In genomic region chr5:94407023-94407422, GRCh38 we compare ENCODE assay signal across 29 cellular contexts.
DNase-seq lines count a peak whose midpoint lies in the region; ATAC-seq, FAIRE-seq and TF ChIP-seq lines count a peak whose summit lies in the region.
"Had no signal": no experiment of that assay in that cellular context is flagged by ENCODE, and none has a peak within 500 bp of the region (broad histone marks: within the 10 kb centered on the region; RNA-seq: fewer than 3 reads in every experiment).

No MANE protein-coding gene starts in this region.

- H3K4me1 Mint-ChIP-seq in MCF 10A (ENCODE audit: insufficient read depth, unreplicated experiment) (peaks cover 7% of the 10 kb centered on the region), astrocyte (ENCODE audit: low read depth, unreplicated experiment) (peaks cover 9% of the 10 kb centered on the region), immature natural killer cell (no peaks in the 10 kb centered on the region)

- H3K79me2 ChIP-seq in astrocyte (ENCODE audit: insufficient read depth, low read length) = no peaks in the 10 kb centered on the region

- no peak overlapping the region for H3K4me2 ChIP-seq in astrocyte (ENCODE audit: low read length)

- H4K20me1 ChIP-seq in astrocyte (ENCODE audit: insufficient read depth, low read length) = no peaks in the 10 kb centered on the region

- H3K4me3 ChIP-seq in breast epithelium (no peak overlapping the region), astrocyte (ENCODE audit: insufficient read depth, low read depth, low read length) (no peak overlapping the region)
- H3K4me3 ChIP-seq: dorsolateral prefrontal cortex, pancreas, right atrium auricular region, suprapubic skin, upper lobe of right lung had no signal

- H3K4me1 ChIP-seq in breast epithelium (no peaks in the 10 kb centered on the region), astrocyte (ENCODE audit: insufficient read depth, low read length) (no peaks in the 10 kb centered on the region), foreskin keratinocyte (no peaks in the 10 kb centered on the region)
- H3K4me1 ChIP-seq: Caco-2, pancreas, right atrium auricular region, suprapubic skin, upper lobe of right lung had no signal

- POLR2A ChIA-PET in MCF 10A (lab: Yijun Ruan, JAX) = interaction anchor here (1.1 kb wide), 1 partner anchor 11 kb away, joined by 3 read pairs; no protein-coding TSS in a partner anchor

- H3K4me3 Mint-ChIP-seq in MCF 10A (ENCODE audit: unreplicated experiment) (no peak overlapping the region), astrocyte (ENCODE audit: unreplicated experiment) (no peak overlapping the region), immature natural killer cell (no peak overlapping the region)

- H3K36me3 Mint-ChIP-seq in MCF 10A (ENCODE audit: insufficient read depth, unreplicated experiment) (no peaks in the 10 kb centered on the region), astrocyte (ENCODE audit: low read depth, unreplicated experiment) (no peaks in the 10 kb centered on the region), immature natural killer cell (peaks cover 0 to 7% (median 3%) of the 10 kb centered on the region in 3 donors)

- no peak overlapping the region for H2AFZ ChIP-seq in astrocyte (ENCODE audit: low read depth, low read length)

- TF ChIP-seq POLR2A in breast epithelium (IDR thresholded peaks at IDR 0.05) = no peak

- no TSS peak for BruUV-seq in MCF 10A (replicated peaks; lab: Mats Ljungman, UMichigan)

- intact Hi-C loops in MCF 10A (cut with micrococcal nuclease) (no loop called here), breast epithelium (cut with DNase I; ENCODE audit: low total_unique reads) (no loop called here)

- ATAC-seq in foreskin keratinocyte (peak; percentile 99), GM19463 (IDR thresholded peaks at IDR 0.05; ENCODE audit: unreplicated experiment) (no peak)
- ATAC-seq: HCT116, left lobe of liver, pancreas, upper lobe of right lung had no signal

- FAIRE-seq in astrocyte (lab: Jason Lieb, UNC) = no peak
- FAIRE-seq: G401.6, pancreas had no signal

- no peaks in the 10 kb centered on the region for H3K27me3 Mint-ChIP-seq in MCF 10A (ENCODE audit: insufficient read depth, unreplicated experiment)
- H3K27me3 Mint-ChIP-seq in astrocyte (ENCODE audit: low read depth, unreplicated experiment) = no peaks in the 10 kb centered on the region
- peaks cover 0 to 2% (median 0%) of the 10 kb centered on the region in 3 donors for H3K27me3 Mint-ChIP-seq in immature natural killer cell (ENCODE audit: low read depth in 3 of 3)

- CTCF ChIA-PET in MCF 10A (lab: Yijun Ruan, JAX) = interaction anchor here (0.6 kb wide), 1 partner anchor 1091 kb away, joined by 3 read pairs; no protein-coding TSS in a partner anchor

- H3K9me3 Mint-ChIP-seq in MCF 10A (ENCODE audit: unreplicated experiment) = no peaks in the 10 kb centered on the region
- H3K9me3 Mint-ChIP-seq in astrocyte (ENCODE audit: unreplicated experiment) = peaks cover 3% of the 10 kb centered on the region
- H3K9me3 Mint-ChIP-seq in immature natural killer cell = peaks cover 0 to 2% (median 0%) of the 10 kb centered on the region in 6 donors

- DNase-seq in MCF 10A (ENCODE audit: unreplicated experiment) (peak; percentile 28), breast epithelium (ENCODE audit: low spot score in 2 of 2) (no peak), astrocyte (ENCODE audit: low read depth) (peak; percentile 4), foreskin keratinocyte (peak; percentile 53 to 75), NCI-H2227 treated with DMSO at 0.1 percent for 48 hours (lab: John Stamatoyannopoulos, UW) (no peak), immature natural killer cell (no peak)
- DNase-seq in NK-92 treated with Interleukin-12 subunit alpha and Interleukin-12 subunit beta, amount 100 ng/mL, for 24 hours (lab: John Stamatoyannopoulos, UW) = no peak
- DNase-seq: 8988T; activated T-cell treated with anti-CD3 and anti-CD28 coated beads, Interleukin-2, amount 50 U/mL, for 48 hours; Caco-2; DMS53; dorsolateral prefrontal cortex; hypothalamus; mesenchymal stem cell; NCI-H1092 treated with DMSO at 0.1 percent for 48 hours; NCI-H187; NCI-H526 treated with DMSO at 0.1 percent for 48 hours; pancreas; stimulated activated CD4-positive, alpha-beta T cell treated with anti-CD3 and anti-CD28 coated beads, Interleukin-1b, Interleukin-23, amount 100 ng/mL, for 48 hours; stimulated activated naive CD4-positive, alpha-beta T cell treated with Interleukin-2 at 50 U/mL for 16 hours; T-helper 1 cell; upper lobe of right lung had no signal

- H3K27me3 ChIP-seq in breast epithelium (no peaks in the 10 kb centered on the region), astrocyte (ENCODE audit: insufficient read depth, low read length) (no peaks in the 10 kb centered on the region), foreskin keratinocyte (no peaks in the 10 kb centered on the region)
- H3K27me3 ChIP-seq: dorsolateral prefrontal cortex, pancreas, right atrium auricular region, suprapubic skin, upper lobe of right lung had no signal

- H3K27ac ChIP-seq in breast epithelium = no peak overlapping the region
- no peak overlapping the region for H3K27ac ChIP-seq in astrocyte (ENCODE audit: low read depth, low read length)
- no peak overlapping the region for H3K27ac ChIP-seq in foreskin keratinocyte
- H3K27ac ChIP-seq: C4-2B, pancreas, right atrium auricular region, suprapubic skin, upper lobe of right lung had no signal

- TF ChIP-seq CTCF in MCF 10A (IDR thresholded peaks at IDR 0.05; ENCODE audit: unreplicated experiment) (no peak), breast epithelium (IDR thresholded peaks at IDR 0.05) (no peak), astrocyte (IDR thresholded peaks at IDR 0.05; ENCODE audit: insufficient read depth, low read depth, low read length) (no peak), foreskin keratinocyte (conservative IDR thresholded peaks at IDR 0.05) (no peak)

- H3K9me3 ChIP-seq in breast epithelium (no peaks in the 10 kb centered on the region), astrocyte (ENCODE audit: insufficient read depth, low read depth, low read length) (no peaks in the 10 kb centered on the region)
- H3K9me3 ChIP-seq: Caco-2, pancreas, right atrium auricular region, suprapubic skin, upper lobe of right lung had no signal

- no peak overlapping the region for H3K9ac ChIP-seq in astrocyte (ENCODE audit: low read length)

- no peaks in the 10 kb centered on the region for H3K36me3 ChIP-seq in breast epithelium
- no peaks in the 10 kb centered on the region for H3K36me3 ChIP-seq in astrocyte (ENCODE audit: insufficient read depth, low read length)
- H3K36me3 ChIP-seq: pancreas, right atrium auricular region, suprapubic skin, upper lobe of right lung had no signal

- no peak overlapping the region for H3K27ac Mint-ChIP-seq in MCF 10A (ENCODE audit: low read depth, unreplicated experiment)
- no peak overlapping the region for H3K27ac Mint-ChIP-seq in astrocyte (ENCODE audit: unreplicated experiment)
- no peak overlapping the region for H3K27ac Mint-ChIP-seq in immature natural killer cell

Comparison
In these comparisons a context has a peak if more than half of its experiments do, and no peak if none do; other contexts are left out.
1. DNase-seq: peak in MCF 10A (single experiment), astrocyte (single experiment) and foreskin keratinocyte (2 of 2); none in breast epithelium (0 of 2), NK-92 treated with Interleukin-12 subunit alpha and Interleukin-12 subunit beta, amount 100 ng/mL, for 24 hours (single experiment), NCI-H2227 treated with DMSO at 0.1 percent for 48 hours (single experiment) and immature natural killer cell (0 of 3).